Comparison of ENCODE assay signal across 9 cellular contexts in the genomic region with DNA sequence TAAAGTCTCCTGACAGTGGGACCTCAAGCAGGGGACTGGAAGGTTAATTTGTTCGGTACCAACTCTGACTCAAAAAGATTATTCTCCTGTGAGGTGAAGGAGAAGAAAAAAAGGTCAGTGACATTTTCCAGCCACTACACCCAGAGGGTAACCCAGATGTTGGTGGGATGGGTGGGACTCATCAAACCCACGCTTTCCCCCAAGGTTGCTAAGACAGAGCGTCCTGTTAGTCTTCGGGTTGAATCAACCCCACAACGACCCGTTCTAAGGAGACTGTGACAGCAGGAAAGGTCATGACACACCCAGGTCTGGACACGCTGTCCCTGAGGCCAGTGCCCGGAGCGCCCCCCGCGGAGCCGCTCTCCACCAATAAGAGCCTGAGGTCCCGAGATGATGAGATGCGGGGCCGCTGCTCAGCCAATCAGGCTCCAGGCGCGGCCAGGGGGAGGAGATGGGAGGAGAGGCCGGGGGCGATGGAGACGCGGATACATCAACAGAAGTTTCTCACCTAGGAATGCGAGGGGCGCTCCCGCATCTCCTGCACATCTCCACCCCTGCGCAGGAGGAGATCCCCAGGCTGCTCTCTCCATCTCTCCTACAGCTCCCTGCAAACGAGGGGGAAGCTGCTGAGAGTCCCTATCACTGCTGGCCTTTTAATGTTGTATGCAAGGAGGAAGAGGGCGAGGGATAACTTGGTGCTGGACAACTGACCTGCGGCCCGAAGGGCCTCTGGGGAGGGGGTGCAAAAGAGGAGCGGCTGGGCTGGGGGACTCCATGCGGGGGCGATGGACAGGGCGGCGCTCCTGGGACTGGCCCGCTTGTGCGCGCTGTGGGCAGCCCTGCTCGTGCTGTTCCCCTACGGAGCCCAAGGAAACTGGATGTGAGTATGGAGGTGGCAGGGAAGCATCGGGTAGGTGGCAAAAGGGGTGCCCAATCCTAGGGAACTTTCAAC. TPM values are rescaled to one million over a fixed set of nuclear protein-coding genes. Genes with fewer than 3 reads are reported as not detected.
DNase-seq lines count a peak whose midpoint lies in the region; ATAC-seq and TF ChIP-seq lines count a peak whose summit lies in the region.
"Had no signal": no experiment of that assay in that cellular context is flagged by ENCODE, and none has a peak within 500 bp of the region (broad histone marks: within the 10 kb centered on the region; RNA-seq: fewer than 3 reads in every experiment).

A gene with protein sequence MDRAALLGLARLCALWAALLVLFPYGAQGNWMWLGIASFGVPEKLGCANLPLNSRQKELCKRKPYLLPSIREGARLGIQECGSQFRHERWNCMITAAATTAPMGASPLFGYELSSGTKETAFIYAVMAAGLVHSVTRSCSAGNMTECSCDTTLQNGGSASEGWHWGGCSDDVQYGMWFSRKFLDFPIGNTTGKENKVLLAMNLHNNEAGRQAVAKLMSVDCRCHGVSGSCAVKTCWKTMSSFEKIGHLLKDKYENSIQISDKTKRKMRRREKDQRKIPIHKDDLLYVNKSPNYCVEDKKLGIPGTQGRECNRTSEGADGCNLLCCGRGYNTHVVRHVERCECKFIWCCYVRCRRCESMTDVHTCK (plus strand): TSS at position 493 of the 952 bp plus-strand sequence. CDS start 293 bp downstream, at position 786.

- H3K4me1 Mint-ChIP-seq in brain: peaks cover 30% of the 10 kb centered on the region

- peaks cover 51% of the 10 kb centered on the region for H3K27me3 Mint-ChIP-seq in brain

- WGBS in upper lobe of left lung, 2 donors: 17 to 25% methylated on average over 27 to 34 of the region's 40 CpGs

- TF ChIP-seq POLR2A in upper lobe of left lung (IDR thresholded peaks at IDR 0.05): no peak

- TF ChIP-seq EP300 in upper lobe of left lung (IDR thresholded peaks at IDR 0.05): no peak

- H3K9me3 Mint-ChIP-seq in brain: peaks cover 0 to 8% (median 2%) of the 10 kb centered on the region in 5 experiments

- H3K4me1 ChIP-seq in BLaER1 treated with 17β-estradiol and CSF1 and Interleukin-3, amounts not matched to agents 10 nM and 100 nM: peaks cover 22 to 55% (median 42%) of the 10 kb centered on the region in 10 experiments
- H3K4me1 ChIP-seq in lower lobe of right lung: peaks cover 12% of the 10 kb centered on the region
- H3K4me1 ChIP-seq in upper lobe of left lung: peaks cover 15 to 22% (median 18%) of the 10 kb centered on the region in 4 donors

- ATAC-seq in HG02588 (IDR thresholded peaks at IDR 0.05; ENCODE audit: unreplicated experiment) (peak; percentile 30), lower lobe of right lung (peak; percentile 23 to 45), upper lobe of left lung (ENCODE audit: low FRiP score in 2 of 2) (peak; percentile 29 to 34)

- H3K4me3 ChIP-seq in BLaER1 treated with 17β-estradiol and CSF1 and Interleukin-3, amounts not matched to agents 10 nM and 100 nM: peak within 1 kb of the TSS; percentile 66 to 80 (median 71)
- H3K4me3 ChIP-seq in lower lobe of right lung: peak within 1 kb of the TSS; percentile 36
- H3K4me3 ChIP-seq in upper lobe of left lung: peak within 1 kb of the TSS in 3 of 4 donors; percentile 12 to 36 (median 35)

- no peaks in the 10 kb centered on the region for H3K36me3 Mint-ChIP-seq in brain

- no peak within 1 kb of the TSS for H3K27ac Mint-ChIP-seq in brain

- H3K4me3 Mint-ChIP-seq in brain: peak within 1 kb of the TSS; percentile 87 to 90 (median 89)

- H3K9ac ChIP-seq in BLaER1 treated with 17β-estradiol and CSF1 and Interleukin-3, amounts not matched to agents 10 nM and 100 nM: peak within 1 kb of the TSS; percentile 68 to 83 (median 81)

- peaks cover 57 to 77% (median 67%) of the 10 kb centered on the region in 11 experiments for H3K27me3 ChIP-seq in BLaER1 treated with 17β-estradiol and CSF1 and Interleukin-3, amounts not matched to agents 10 nM and 100 nM
- peaks cover 59% of the 10 kb centered on the region for H3K27me3 ChIP-seq in lower lobe of right lung (ENCODE audit: low read depth)
- peaks cover 0 to 25% (median 16%) of the 10 kb centered on the region in 4 donors for H3K27me3 ChIP-seq in upper lobe of left lung

- H3K4me2 ChIP-seq in BLaER1 treated with 17β-estradiol and CSF1 and Interleukin-3, amounts not matched to agents 10 nM and 100 nM: peak within 1 kb of the TSS; percentile 69 to 98 (median 86)

- peaks cover 0 to 87% (median 27%) of the 10 kb centered on the region in 11 experiments; a peak in 17 of 22 replicates for H4K20me1 ChIP-seq in BLaER1 treated with 17β-estradiol and CSF1 and Interleukin-3, amounts not matched to agents 10 nM and 100 nM

- intact Hi-C loops in lower lobe of right lung (cut with DNase I): no loop called here

- H3K36me3 ChIP-seq in BLaER1 treated with 17β-estradiol and CSF1 and Interleukin-3, amounts not matched to agents 10 nM and 100 nM: peaks cover 0 to 47% (median 7%) of the 10 kb centered on the region in 11 experiments; a peak in 10 of 22 replicates
- no peaks in the 10 kb centered on the region for H3K36me3 ChIP-seq in lower lobe of right lung
- H3K36me3 ChIP-seq in upper lobe of left lung: no peaks in the 10 kb centered on the region

- DNase-seq in lower lobe of right lung (peak; percentile 39), upper lobe of left lung (peak in 1 of 2 donors; percentile 68), HT-29 (ENCODE audit: low spot score) (no peak), NCI-H1694 (lab: John Stamatoyannopoulos, UW) (no peak), ureter (ENCODE audit: low spot score) (no peak)

- H3K27ac ChIP-seq in BLaER1 treated with 17β-estradiol and CSF1 and Interleukin-3, amounts not matched to agents 10 nM and 100 nM: peak within 1 kb of the TSS in 10 of 11 experiments; percentile 23 to 82 (median 78); a peak in 20 of 22 replicates
- no peak within 1 kb of the TSS for H3K27ac ChIP-seq in lower lobe of right lung
- H3K27ac ChIP-seq in upper lobe of left lung: no peak within 1 kb of the TSS

- TF ChIP-seq CTCF in brain (conservative IDR thresholded peaks at IDR 0.05) (no peak), lower lobe of right lung (IDR thresholded peaks at IDR 0.05) (no peak), upper lobe of left lung (IDR thresholded peaks at IDR 0.05) (no peak)

- no peaks in the 10 kb centered on the region for H3K9me3 ChIP-seq in BLaER1 treated with 17β-estradiol and CSF1 and Interleukin-3, amounts not matched to agents 10 nM and 100 nM (replicated peaks in 1 of 11)
- H3K9me3 ChIP-seq in lower lobe of right lung (no peaks in the 10 kb centered on the region), upper lobe of left lung (no peaks in the 10 kb centered on the region)

RNA-seq across cellular contexts. Expression of the gene that starts here (rescaled TPM):
- polyA plus RNA-seq in brain (ENCODE audit: insufficient read depth, low read depth, low replicate concordance): 0.25 TPM
- total RNA-seq in lower lobe of right lung: not detected
- total RNA-seq in upper lobe of left lung: not detected
- not detected in 2 replicates for total RNA-seq in HT-29 (2014; rRNA removed; shearing (Covaris generic))
- total RNA-seq in ureter: 0.10 TPM
- total RNA-seq: dermis microvascular lymphatic vessel endothelial cell had no signal

Comparison
In these comparisons a context has a peak if more than half of its experiments do, and no peak if none do; other contexts are left out.
1. Peak in DNase-seq, ATAC-seq and H3K4me3 ChIP-seq in lower lobe of right lung; RNA of the gene not detected or under 1 TPM.
2. Peak in ATAC-seq and H3K4me3 ChIP-seq in upper lobe of left lung; RNA of the gene not detected or under 1 TPM.
3. H3K27ac ChIP-seq: peak in BLaER1 treated with 17β-estradiol and CSF1 and Interleukin-3, amounts not matched to agents 10 nM and 100 nM (10 of 11); none in lower lobe of right lung (single experiment) and upper lobe of left lung (0 of 4).
4. Peak in every context shown above with its lines, with median percentiles within 50 percentile points of each other: H3K4me3 ChIP-seq and ATAC-seq.